In genomic region chr9:114154597-114155102, GRCh38 we compare ENCODE assay signal across 1 cellular context.
A peak's percentile ranks its signal among the peaks of the same experiment; 100 is the strongest.
TF ChIP-seq lines count a peak whose summit lies in the region.

No MANE protein-coding gene starts in this region.

TF ChIP-seq in HEK293, 187 proteins besides CTCF, POLR2A, EP300 and RAD21 (continued from another document and continues in another):
- TF ChIP-seq ZBTB44 (tag by site-specific recombination; IDR thresholded peaks at IDR 0.05) (no peak), TRIM28 (IDR thresholded peaks at IDR 0.05; ENCODE audit: borderline replicate concordance, low read length) (no peak), ZNF510 (tag by site-specific recombination; IDR thresholded peaks at IDR 0.05; ENCODE audit: insufficient replicate concordance) (no peak), ZBTB20 (tag by site-specific recombination; IDR thresholded peaks at IDR 0.05) (peak; percentile 55), ZNF335 (tag by site-specific recombination; conservative IDR thresholded peaks at IDR 0.05) (peak; percentile 78), HOXC10 (CRISPR knock-in tag; IDR thresholded peaks at IDR 0.05) (no peak), ZNF548 (tag by site-specific recombination; IDR thresholded peaks at IDR 0.05) (no peak), ZSCAN16 (tag by site-specific recombination; IDR thresholded peaks at IDR 0.05) (no peak), PRDM1 (tag by site-specific recombination; IDR thresholded peaks at IDR 0.05) (no peak), ZNF629 (tag by site-specific recombination; IDR thresholded peaks at IDR 0.05) (no peak), ZNF146 (tag by site-specific recombination; IDR thresholded peaks at IDR 0.05) (no peak), EGR2 (tag by site-specific recombination; IDR thresholded peaks at IDR 0.05; ENCODE audit: low read depth) (peak; percentile 43; the same call in 1 of the 2 replicates), ZNF426 (tag by site-specific recombination; IDR thresholded peaks at IDR 0.05) (no peak), ZNF391 (tag by site-specific recombination; IDR thresholded peaks at IDR 0.05; ENCODE audit: borderline replicate concordance, low read depth) (no peak), GLIS2 (tag by site-specific recombination; IDR thresholded peaks at IDR 0.05) (no peak), ZNF585B (tag by site-specific recombination; IDR thresholded peaks at IDR 0.05) (no peak), ZNF558 (tag by site-specific recombination; IDR thresholded peaks at IDR 0.05) (no peak), ZNF792 (tag by site-specific recombination; IDR thresholded peaks at IDR 0.05) (no peak), ZNF148 (tag by site-specific recombination; IDR thresholded peaks at IDR 0.05; ENCODE audit: borderline replicate concordance) (no peak), PBX3 (CRISPR knock-in tag; IDR thresholded peaks at IDR 0.05) (no peak), ZNF214 (tag by site-specific recombination; IDR thresholded peaks at IDR 0.05; ENCODE audit: borderline replicate concordance) (no peak), ZNF211 (tag by site-specific recombination; IDR thresholded peaks at IDR 0.05; ENCODE audit: low read depth) (no peak), ZNF223 (tag by site-specific recombination; IDR thresholded peaks at IDR 0.05) (no peak), SCRT1 (tag by site-specific recombination; IDR thresholded peaks at IDR 0.05; ENCODE audit: borderline replicate concordance) (no peak), ZNF664 (tag by site-specific recombination; IDR thresholded peaks at IDR 0.05) (no peak), ZNF10 (tag by site-specific recombination; IDR thresholded peaks at IDR 0.05) (no peak), HOXD13 (CRISPR knock-in tag; IDR thresholded peaks at IDR 0.05; ENCODE audit: borderline replicate concordance) (no peak), WT1 (tag by site-specific recombination; IDR thresholded peaks at IDR 0.05) (no peak), KLF7 (tag by site-specific recombination; IDR thresholded peaks at IDR 0.05; ENCODE audit: borderline replicate concordance) (no peak), ZNF121 (tag by site-specific recombination; IDR thresholded peaks at IDR 0.05) (no peak), ZNF366 (tag by site-specific recombination; conservative IDR thresholded peaks at IDR 0.05) (no peak), ZBTB11 (tag by site-specific recombination; conservative IDR thresholded peaks at IDR 0.05; ENCODE audit: low read depth) (no peak), ZNF600 (tag by site-specific recombination; IDR thresholded peaks at IDR 0.05) (0 out of 2 replicates have a peak, but pooled peaks have one; percentile 12), ZNF501 (tag by site-specific recombination; IDR thresholded peaks at IDR 0.05) (no peak), ZNF596 (tag by site-specific recombination; IDR thresholded peaks at IDR 0.05) (no peak), REPIN1 (tag by site-specific recombination; IDR thresholded peaks at IDR 0.05; ENCODE audit: low read depth) (no peak)
- TF ChIP-seq, protein P1, sequence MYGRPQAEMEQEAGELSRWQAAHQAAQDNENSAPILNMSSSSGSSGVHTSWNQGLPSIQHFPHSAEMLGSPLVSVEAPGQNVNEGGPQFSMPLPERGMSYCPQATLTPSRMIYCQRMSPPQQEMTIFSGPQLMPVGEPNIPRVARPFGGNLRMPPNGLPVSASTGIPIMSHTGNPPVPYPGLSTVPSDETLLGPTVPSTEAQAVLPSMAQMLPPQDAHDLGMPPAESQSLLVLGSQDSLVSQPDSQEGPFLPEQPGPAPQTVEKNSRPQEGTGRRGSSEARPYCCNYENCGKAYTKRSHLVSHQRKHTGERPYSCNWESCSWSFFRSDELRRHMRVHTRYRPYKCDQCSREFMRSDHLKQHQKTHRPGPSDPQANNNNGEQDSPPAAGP (tag by site-specific recombination; IDR thresholded peaks at IDR 0.05) = no peak
- TF ChIP-seq, protein P2, sequence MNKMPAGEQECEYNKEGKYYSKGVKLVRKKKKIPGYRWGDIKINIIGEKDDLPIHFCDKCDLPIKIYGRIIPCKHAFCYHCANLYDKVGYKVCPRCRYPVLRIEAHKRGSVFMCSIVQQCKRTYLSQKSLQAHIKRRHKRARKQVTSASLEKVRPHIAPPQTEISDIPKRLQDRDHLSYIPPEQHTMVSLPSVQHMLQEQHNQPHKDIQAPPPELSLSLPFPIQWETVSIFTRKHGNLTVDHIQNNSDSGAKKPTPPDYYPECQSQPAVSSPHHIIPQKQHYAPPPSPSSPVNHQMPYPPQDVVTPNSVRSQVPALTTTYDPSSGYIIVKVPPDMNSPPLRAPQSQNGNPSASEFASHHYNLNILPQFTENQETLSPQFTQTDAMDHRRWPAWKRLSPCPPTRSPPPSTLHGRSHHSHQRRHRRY (tag by site-specific recombination; IDR thresholded peaks at IDR 0.05) = no peak
- TF ChIP-seq, protein P3, sequence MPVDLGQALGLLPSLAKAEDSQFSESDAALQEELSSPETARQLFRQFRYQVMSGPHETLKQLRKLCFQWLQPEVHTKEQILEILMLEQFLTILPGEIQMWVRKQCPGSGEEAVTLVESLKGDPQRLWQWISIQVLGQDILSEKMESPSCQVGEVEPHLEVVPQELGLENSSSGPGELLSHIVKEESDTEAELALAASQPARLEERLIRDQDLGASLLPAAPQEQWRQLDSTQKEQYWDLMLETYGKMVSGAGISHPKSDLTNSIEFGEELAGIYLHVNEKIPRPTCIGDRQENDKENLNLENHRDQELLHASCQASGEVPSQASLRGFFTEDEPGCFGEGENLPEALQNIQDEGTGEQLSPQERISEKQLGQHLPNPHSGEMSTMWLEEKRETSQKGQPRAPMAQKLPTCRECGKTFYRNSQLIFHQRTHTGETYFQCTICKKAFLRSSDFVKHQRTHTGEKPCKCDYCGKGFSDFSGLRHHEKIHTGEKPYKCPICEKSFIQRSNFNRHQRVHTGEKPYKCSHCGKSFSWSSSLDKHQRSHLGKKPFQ (tag by site-specific recombination; IDR thresholded peaks at IDR 0.05) = peak; percentile 66; the same call in 1 of the 2 replicates
- TF ChIP-seq, protein P4, sequence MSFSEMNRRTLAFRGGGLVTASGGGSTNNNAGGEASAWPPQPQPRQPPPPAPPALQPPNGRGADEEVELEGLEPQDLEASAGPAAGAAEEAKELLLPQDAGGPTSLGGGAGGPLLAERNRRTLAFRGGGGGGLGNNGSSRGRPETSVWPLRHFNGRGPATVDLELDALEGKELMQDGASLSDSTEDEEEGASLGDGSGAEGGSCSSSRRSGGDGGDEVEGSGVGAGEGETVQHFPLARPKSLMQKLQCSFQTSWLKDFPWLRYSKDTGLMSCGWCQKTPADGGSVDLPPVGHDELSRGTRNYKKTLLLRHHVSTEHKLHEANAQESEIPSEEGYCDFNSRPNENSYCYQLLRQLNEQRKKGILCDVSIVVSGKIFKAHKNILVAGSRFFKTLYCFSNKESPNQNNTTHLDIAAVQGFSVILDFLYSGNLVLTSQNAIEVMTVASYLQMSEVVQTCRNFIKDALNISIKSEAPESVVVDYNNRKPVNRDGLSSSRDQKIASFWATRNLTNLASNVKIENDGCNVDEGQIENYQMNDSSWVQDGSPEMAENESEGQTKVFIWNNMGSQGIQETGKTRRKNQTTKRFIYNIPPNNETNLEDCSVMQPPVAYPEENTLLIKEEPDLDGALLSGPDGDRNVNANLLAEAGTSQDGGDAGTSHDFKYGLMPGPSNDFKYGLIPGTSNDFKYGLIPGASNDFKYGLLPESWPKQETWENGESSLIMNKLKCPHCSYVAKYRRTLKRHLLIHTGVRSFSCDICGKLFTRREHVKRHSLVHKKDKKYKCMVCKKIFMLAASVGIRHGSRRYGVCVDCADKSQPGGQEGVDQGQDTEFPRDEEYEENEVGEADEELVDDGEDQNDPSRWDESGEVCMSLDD (tag by site-specific recombination; IDR thresholded peaks at IDR 0.05) = peak; percentile 50; the same call in 1 of the 2 replicates
- TF ChIP-seq, protein P5, sequence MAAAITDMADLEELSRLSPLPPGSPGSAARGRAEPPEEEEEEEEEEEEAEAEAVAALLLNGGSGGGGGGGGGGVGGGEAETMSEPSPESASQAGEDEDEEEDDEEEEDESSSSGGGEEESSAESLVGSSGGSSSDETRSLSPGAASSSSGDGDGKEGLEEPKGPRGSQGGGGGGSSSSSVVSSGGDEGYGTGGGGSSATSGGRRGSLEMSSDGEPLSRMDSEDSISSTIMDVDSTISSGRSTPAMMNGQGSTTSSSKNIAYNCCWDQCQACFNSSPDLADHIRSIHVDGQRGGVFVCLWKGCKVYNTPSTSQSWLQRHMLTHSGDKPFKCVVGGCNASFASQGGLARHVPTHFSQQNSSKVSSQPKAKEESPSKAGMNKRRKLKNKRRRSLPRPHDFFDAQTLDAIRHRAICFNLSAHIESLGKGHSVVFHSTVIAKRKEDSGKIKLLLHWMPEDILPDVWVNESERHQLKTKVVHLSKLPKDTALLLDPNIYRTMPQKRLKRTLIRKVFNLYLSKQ (tag by site-specific recombination; IDR thresholded peaks at IDR 0.05; ENCODE audit: borderline replicate concordance) = no peak
- TF ChIP-seq, protein P6, sequence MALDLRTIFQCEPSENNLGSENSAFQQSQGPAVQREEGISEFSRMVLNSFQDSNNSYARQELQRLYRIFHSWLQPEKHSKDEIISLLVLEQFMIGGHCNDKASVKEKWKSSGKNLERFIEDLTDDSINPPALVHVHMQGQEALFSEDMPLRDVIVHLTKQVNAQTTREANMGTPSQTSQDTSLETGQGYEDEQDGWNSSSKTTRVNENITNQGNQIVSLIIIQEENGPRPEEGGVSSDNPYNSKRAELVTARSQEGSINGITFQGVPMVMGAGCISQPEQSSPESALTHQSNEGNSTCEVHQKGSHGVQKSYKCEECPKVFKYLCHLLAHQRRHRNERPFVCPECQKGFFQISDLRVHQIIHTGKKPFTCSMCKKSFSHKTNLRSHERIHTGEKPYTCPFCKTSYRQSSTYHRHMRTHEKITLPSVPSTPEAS (tag by site-specific recombination; IDR thresholded peaks at IDR 0.05) = peak; percentile 21; the same call in 1 of the 2 replicates
- TF ChIP-seq, protein P7, sequence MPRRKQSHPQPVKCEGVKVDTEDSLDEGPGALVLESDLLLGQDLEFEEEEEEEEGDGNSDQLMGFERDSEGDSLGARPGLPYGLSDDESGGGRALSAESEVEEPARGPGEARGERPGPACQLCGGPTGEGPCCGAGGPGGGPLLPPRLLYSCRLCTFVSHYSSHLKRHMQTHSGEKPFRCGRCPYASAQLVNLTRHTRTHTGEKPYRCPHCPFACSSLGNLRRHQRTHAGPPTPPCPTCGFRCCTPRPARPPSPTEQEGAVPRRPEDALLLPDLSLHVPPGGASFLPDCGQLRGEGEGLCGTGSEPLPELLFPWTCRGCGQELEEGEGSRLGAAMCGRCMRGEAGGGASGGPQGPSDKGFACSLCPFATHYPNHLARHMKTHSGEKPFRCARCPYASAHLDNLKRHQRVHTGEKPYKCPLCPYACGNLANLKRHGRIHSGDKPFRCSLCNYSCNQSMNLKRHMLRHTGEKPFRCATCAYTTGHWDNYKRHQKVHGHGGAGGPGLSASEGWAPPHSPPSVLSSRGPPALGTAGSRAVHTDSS (tag by site-specific recombination; IDR thresholded peaks at IDR 0.05) = no peak
